Comparison of ENCODE assay signal across 17 cellular contexts in genomic region chr2:143740431-143740830, GRCh38.
A peak's percentile ranks its signal among the peaks of the same experiment; 100 is the strongest.
DNase-seq lines count a peak whose midpoint lies in the region; FAIRE-seq and TF ChIP-seq lines count a peak whose summit lies in the region.
"Had no signal": no experiment of that assay in that cellular context is flagged by ENCODE, and none has a peak within 500 bp of the region (broad histone marks: within the 10 kb centered on the region; RNA-seq: fewer than 3 reads in every experiment).

No MANE protein-coding gene starts in this region.

- H4K8ac ChIP-seq in H1 (ENCODE audit: extremely low read depth, insufficient read depth, low read length) = no peak overlapping the region

- no peak overlapping the region for H3K14ac ChIP-seq in H1 (ENCODE audit: insufficient read length)

- H3F3A ChIP-seq in SK-N-SH (replicated peaks; ENCODE audit: insufficient read depth) = no peaks in the 10 kb centered on the region

- TF ChIP-seq RAD21 in H1 (IDR thresholded peaks at IDR 0.05 in 1 of 2, conservative IDR thresholded peaks at IDR 0.05 in 1 of 2; ENCODE audit: low read depth in 2 of 2, low read length in 2 of 2) (no peak), SK-N-SH (IDR thresholded peaks at IDR 0.05; ENCODE audit: low read length) (no peak)

- DNase-seq in EH (ENCODE audit: low read depth) = peak; percentile 15
- no peak for DNase-seq in SK-N-MC (ENCODE audit: low read depth, low spot score)
- DNase-seq in H1 (ENCODE audit: low read depth in 1 of 2, low spot score in 2 of 2) = no peak
- no peak for DNase-seq in osteoblast (ENCODE audit: insufficient read length, low spot score, missing footprints)
- DNase-seq in SK-N-SH = no peak
- DNase-seq in activated CD8-positive, alpha-beta memory T cell treated with anti-CD3 and anti-CD28 coated beads, Interleukin-2, amount 50 U/mL, for 4 hours = no peak
- DNase-seq: C1 segment of cervical spinal cord; Calu3; CD4-positive, alpha-beta memory T cell; COR-L47; DND-41; EL; GDM1; GM23248; H9 had no signal

- H2BK12ac ChIP-seq in H1 (ENCODE audit: low read depth, low read length) = no peak overlapping the region

- no peak for TF ChIP-seq POLR2A in H1 (IDR thresholded peaks at IDR 0.05; ENCODE audit: control extremely low read depth in 1 of 2, low read depth in 2 of 2, low read length in 2 of 2)

- H3K9ac ChIP-seq in SK-N-MC (ENCODE audit: insufficient read length) (peak overlapping the region; percentile 11), H1 (replicated peaks in 1 of 4; ENCODE audit: extremely low read depth in 1 of 4, low read depth in 3 of 4, low read length in 3 of 4) (no peak overlapping the region), SK-N-SH (no peak overlapping the region)
- H3K9ac ChIP-seq: GM23248 had no signal

- no peak overlapping the region for H3K56ac ChIP-seq in H1 (replicated peaks; ENCODE audit: insufficient read length, low read depth, low read length)

- no peak overlapping the region for H3K18ac ChIP-seq in H1 (ENCODE audit: extremely low read depth, low read length)

- CTCF ChIA-PET in H1 (lab: Charles Lee; ENCODE audit: partially characterized antibody) (interaction anchor here (1.0 to 3.8 kb wide), 7 partner anchors 11 to 287 kb away, joined by 3 to 22 read pairs (median 5); no protein-coding TSS in a partner anchor), SK-N-SH (lab: Yijun Ruan, JAX) (interaction anchor here (0.6 to 1.8 kb wide), 5 partner anchors 10 to 600 kb away, joined by 3 to 5 read pairs (median 3); no protein-coding TSS in a partner anchor)

- no peak for FAIRE-seq in H1 (lab: Jason Lieb, UNC)
- FAIRE-seq: GM12878, GM19239 had no signal

- H3K23ac ChIP-seq in H1 (ENCODE audit: insufficient read length) = no peak overlapping the region

- peaks cover 0 to 6% (median 4%) of the 10 kb centered on the region in 4 experiments; a peak in 4 of 7 replicates for H3K4me1 ChIP-seq in H1 (replicated peaks in 1 of 4; ENCODE audit: control insufficient read depth in 3 of 4, insufficient read depth in 4 of 4, low read length in 3 of 4)
- no peaks in the 10 kb centered on the region for H3K4me1 ChIP-seq in osteoblast (ENCODE audit: insufficient read depth, low read length)
- H3K4me1 ChIP-seq in SK-N-SH (ENCODE audit: control insufficient read depth in 1 of 2, insufficient read depth in 2 of 2, low read depth in 1 of 2, low read length in 1 of 2) = peaks cover 0 to 11% of the 10 kb centered on the region in 2 experiments; a peak in 1 of 4 replicates

- peak overlapping the region; percentile 81 for H3K27ac ChIP-seq in SK-N-MC
- no peak overlapping the region for H3K27ac ChIP-seq in H1 (ENCODE audit: low read depth, low read length)
- H3K27ac ChIP-seq in osteoblast (ENCODE audit: low read depth, low read length) = no peak overlapping the region
- H3K27ac ChIP-seq in SK-N-SH (ENCODE audit: low read depth in 2 of 2, low read length in 1 of 2) = no peak overlapping the region
- H3K27ac ChIP-seq: GM23248 had no signal

- H4K20me1 ChIP-seq in H1 (replicated peaks in 1 of 2; ENCODE audit: control insufficient read depth in 1 of 2, insufficient read depth in 2 of 2, low read length in 2 of 2) = no peaks in the 10 kb centered on the region
- H4K20me1 ChIP-seq in osteoblast (ENCODE audit: insufficient read depth, low read length) = no peaks in the 10 kb centered on the region
- no peaks in the 10 kb centered on the region for H4K20me1 ChIP-seq in SK-N-SH (ENCODE audit: insufficient read depth)

- H2BK20ac ChIP-seq in H1 (ENCODE audit: low read length) = no peak overlapping the region

- no peak overlapping the region for H2BK120ac ChIP-seq in H1 (replicated peaks; ENCODE audit: low read depth, low read length)

- H3K4me2 ChIP-seq in H1 (ENCODE audit: insufficient read depth in 1 of 2, low read depth in 2 of 2, low read length in 2 of 2) (no peak overlapping the region), osteoblast (ENCODE audit: insufficient read depth, low read length) (no peak overlapping the region), SK-N-SH (no peak overlapping the region)

- H4K91ac ChIP-seq in H1 (replicated peaks; ENCODE audit: insufficient read length, low read length) = no peak overlapping the region

- H3K23me2 ChIP-seq in H1 (ENCODE audit: low read depth, low read length) = no peaks in the 10 kb centered on the region

- POLR2A ChIA-PET in H1 (lab: Charles Lee; ENCODE audit: partially characterized antibody) (no interaction called here), SK-N-SH (lab: Yijun Ruan, JAX) (no interaction called here)

- H3K9me3 ChIP-seq in SK-N-MC (ENCODE audit: low read depth, low read length) = no peaks in the 10 kb centered on the region
- no peaks in the 10 kb centered on the region for H3K9me3 ChIP-seq in H1 (ENCODE audit: insufficient read depth in 2 of 2, low read depth in 1 of 2, low read length in 1 of 2)
- no peaks in the 10 kb centered on the region for H3K9me3 ChIP-seq in osteoblast (ENCODE audit: low read depth, low read length)
- H3K9me3 ChIP-seq in SK-N-SH = no peaks in the 10 kb centered on the region

- H3K4me3 ChIP-seq in SK-N-MC (no peak overlapping the region), H1 (ENCODE audit: extremely low read depth in 1 of 4, insufficient read depth in 2 of 4, low read depth in 3 of 4, low read length in 4 of 4) (no peak overlapping the region), osteoblast (ENCODE audit: insufficient read depth, low read length) (no peak overlapping the region), SK-N-SH (ENCODE audit: low read depth in 2 of 2, low read length in 1 of 2) (no peak overlapping the region)
- H3K4me3 ChIP-seq: GM12878, GM23248 had no signal

- H3K79me1 ChIP-seq in H1 (ENCODE audit: low read depth, low read length) = no peaks in the 10 kb centered on the region

- H3K79me2 ChIP-seq in H1 (ENCODE audit: control insufficient read depth in 1 of 2, insufficient read depth in 2 of 2, low read length in 2 of 2) (no peaks in the 10 kb centered on the region), osteoblast (ENCODE audit: insufficient read depth, low read length) (no peaks in the 10 kb centered on the region), SK-N-SH (ENCODE audit: insufficient read depth) (no peaks in the 10 kb centered on the region)

- H4K5ac ChIP-seq in H1 (ENCODE audit: insufficient read length, low read depth, low read length) = no peak overlapping the region

- H3K4ac ChIP-seq in H1 (replicated peaks; ENCODE audit: insufficient read length, low read depth, low read length) = no peak overlapping the region

- H2BK5ac ChIP-seq in H1 (ENCODE audit: low read depth, low read length) = no peak overlapping the region

- H3K27me3 ChIP-seq in H1 (replicated peaks in 1 of 4; ENCODE audit: control insufficient read depth in 3 of 4, extremely low read depth in 1 of 4, insufficient read depth in 3 of 4, low read length in 3 of 4) (no peaks in the 10 kb centered on the region), osteoblast (ENCODE audit: insufficient read depth, low read length) (no peaks in the 10 kb centered on the region), SK-N-SH (ENCODE audit: insufficient read depth) (no peaks in the 10 kb centered on the region; the same call in 1 of the 2 replicates)

- H2BK15ac ChIP-seq in H1 (ENCODE audit: low read length) = no peak overlapping the region

- TF ChIP-seq CTCF in H1 (IDR thresholded peaks at IDR 0.05; ENCODE audit: control extremely low read depth in 1 of 3, insufficient read depth in 1 of 3, low read depth in 1 of 3, low read length in 3 of 3) = no peak
- no peak for TF ChIP-seq CTCF in osteoblast (IDR thresholded peaks at IDR 0.05; ENCODE audit: extremely low read depth, low read depth, low read length)
- TF ChIP-seq CTCF in SK-N-SH (IDR thresholded peaks at IDR 0.05) = no peak

- WGBS in H1 (ENCODE audit: extremely low coverage in 1 of 2, insufficient coverage in 1 of 2, insufficient read length in 1 of 2, insufficient replicate concordance in 2 of 2, low coverage in 1 of 2, low lambda C conversion rate in 2 of 2, missing lambda C conversion rate in 1 of 2), 2 experiments = 78% methylated on average over 5 of the region's 5 CpGs; no CpG with 5 or more reads in 1 of the 2 experiments
- WGBS in SK-N-SH (ENCODE audit: low lambda C conversion rate) = 88% methylated on average over 5 of the region's 5 CpGs

- H2AK5ac ChIP-seq in H1 (ENCODE audit: low read depth, low read length) = no peak overlapping the region

- H3K36me3 ChIP-seq in SK-N-MC (ENCODE audit: insufficient read depth, low read length) = no peaks in the 10 kb centered on the region
- no peaks in the 10 kb centered on the region for H3K36me3 ChIP-seq in H1 (ENCODE audit: control insufficient read depth in 2 of 4, insufficient read depth in 4 of 4, low read length in 3 of 4)
- H3K36me3 ChIP-seq in osteoblast (ENCODE audit: insufficient read depth, low read length) = no peaks in the 10 kb centered on the region
- H3K36me3 ChIP-seq in SK-N-SH (replicated peaks in 1 of 2; ENCODE audit: control insufficient read depth in 1 of 2, insufficient read depth in 2 of 2, low read length in 1 of 2) = no peaks in the 10 kb centered on the region

- TF ChIP-seq EP300 in H1 (IDR thresholded peaks at IDR 0.05; ENCODE audit: borderline replicate concordance in 1 of 2, low read depth in 2 of 2, low read length in 2 of 2) = no peak
- no peak for TF ChIP-seq EP300 in SK-N-SH (IDR thresholded peaks at IDR 0.05; ENCODE audit: borderline replicate concordance in 1 of 2, low read depth in 1 of 2, low read length in 1 of 2)

- no peaks in the 10 kb centered on the region for H3K9me2 ChIP-seq in SK-N-SH

- H2AFZ ChIP-seq in H1 (ENCODE audit: low read length) = 0 out of 2 replicates have a peak overlapping the region, but pooled peaks have one; percentile 12
- H2AFZ ChIP-seq in osteoblast (ENCODE audit: low read length) = peak overlapping the region; percentile 6
- no peak overlapping the region for H2AFZ ChIP-seq in SK-N-SH (ENCODE audit: low read depth)
- H2AFZ ChIP-seq: GM23248 had no signal

TF ChIP-seq in H1, 55 proteins besides CTCF, POLR2A, EP300 and RAD21:
- TF ChIP-seq SP1 (IDR thresholded peaks at IDR 0.05; ENCODE audit: low read depth, low read length) = no peak
- TF ChIP-seq SP4 (IDR thresholded peaks at IDR 0.05; ENCODE audit: low read length) = no peak
- TF ChIP-seq TCF12 (IDR thresholded peaks at IDR 0.05; ENCODE audit: low read depth, low read length) = no peak
- TF ChIP-seq FOSL1 (IDR thresholded peaks at IDR 0.05; ENCODE audit: insufficient read depth, low read depth, low read length) = no peak
- TF ChIP-seq TBP (IDR thresholded peaks at IDR 0.05; ENCODE audit: low read depth, low read length) = no peak
